20 cellular contexts compared by ENCODE assay signal in the genomic region with DNA sequence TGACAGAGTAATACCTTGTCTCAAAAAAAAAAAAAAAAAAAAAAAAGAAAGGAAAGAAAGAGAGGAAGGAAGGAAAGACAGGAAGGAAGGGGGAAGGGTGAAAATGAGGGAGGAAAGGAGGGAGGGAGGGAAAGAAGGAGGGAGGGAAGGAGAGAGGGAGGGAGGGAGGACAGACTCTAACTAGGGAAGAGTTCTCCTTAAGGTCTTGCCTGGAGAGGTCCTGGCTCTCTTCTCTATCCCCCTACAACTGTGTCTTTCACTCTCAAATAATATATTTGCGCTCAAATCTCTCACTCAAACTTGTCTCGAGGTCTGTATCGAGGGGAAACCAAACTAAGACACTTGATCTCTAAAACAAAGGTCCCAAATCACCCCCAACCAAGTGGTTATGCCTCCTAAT.
"Had no signal": no experiment of that assay in that cellular context is flagged by ENCODE, and none has a peak within 500 bp of the region (broad histone marks: within the 10 kb centered on the region; RNA-seq: fewer than 3 reads in every experiment).

No MANE protein-coding gene starts in this region.

- DNase-seq: IMR-90, Karpas-422, KG1, MG63, NCI-H1092 treated with DMSO at 0.1 percent for 48 hours, NCI-H1436, NCI-H187, NCI-H2029, NCI-H2081 treated with DMSO at 0.1 percent for 48 hours, NCI-H2171, NCI-H226, NCI-H446, NCI-H510A, NCI-H524 treated with DMSO at 0.1 percent for 48 hours, NCI-H69, NCI-H774, Right ventricle myocardium superior, RPMI8226, SIG-M5 had no signal

- H3K9me3 ChIP-seq: MG63, SJSA1 had no signal
